ENCODE assay signal across 15 cellular contexts in genomic region chr2:221102896-221103688, GRCh38.
DNase-seq lines count a peak whose midpoint lies in the region; ATAC-seq and TF ChIP-seq lines count a peak whose summit lies in the region.
"Had no signal": no experiment of that assay in that cellular context is flagged by ENCODE, and none has a peak within 500 bp of the region (broad histone marks: within the 10 kb centered on the region; RNA-seq: fewer than 3 reads in every experiment).

No MANE protein-coding gene starts in this region.

- no peaks in the 10 kb centered on the region for H3K36me3 ChIP-seq in esophagus squamous epithelium
- H3K36me3 ChIP-seq: adrenal gland, stomach had no signal

- TF ChIP-seq CTCF in epithelial cell of esophagus (IDR thresholded peaks at IDR 0.05; ENCODE audit: insufficient read depth, low read depth, low read length, missing control alignments) (no peak), esophagus squamous epithelium (IDR thresholded peaks at IDR 0.05) (no peak)

- no peaks in the 10 kb centered on the region for H3K9me3 ChIP-seq in esophagus squamous epithelium
- H3K9me3 ChIP-seq: adrenal gland, stomach had no signal

- 58 to 78% methylated on average over 6 of the region's 6 CpGs for WGBS in esophagus squamous epithelium, 2 donors

- DNase-seq in EL = peak; percentile 15
- peak; percentile 59 for DNase-seq in epithelial cell of esophagus (ENCODE audit: low read depth)
- DNase-seq in epidermal melanocyte (ENCODE audit: insufficient read length, low spot score) = no peak
- no peak for DNase-seq in esophagus squamous epithelium (lab: John Stamatoyannopoulos, UW)
- DNase-seq in activated T-cell treated with anti-CD3 and anti-CD28 coated beads, Interleukin-2, amount 50 U/mL, for 48 hours = no peak
- DNase-seq in mesenteric fat pad (ENCODE audit: low spot score) = no peak
- DNase-seq: adrenal gland, foreskin fibroblast, MV-4-11, NCI-H446 treated with DMSO at 0.1 percent for 48 hours, retina, stomach had no signal

- ATAC-seq in GM21367 (IDR thresholded peaks at IDR 0.05; ENCODE audit: unreplicated experiment) (peak; percentile 70), HG03139 (IDR thresholded peaks at IDR 0.05; ENCODE audit: unreplicated experiment) (peak; percentile 62)

- no peak for TF ChIP-seq POLR2A in esophagus squamous epithelium (IDR thresholded peaks at IDR 0.05)

- intact Hi-C loops in esophagus squamous epithelium (cut with DNase I) = no loop called here

- peaks cover 0 to 83% (median 0%) of the 10 kb centered on the region in 4 donors for H3K27me3 ChIP-seq in esophagus squamous epithelium
- H3K27me3 ChIP-seq: adrenal gland, stomach had no signal

- no peak overlapping the region for H3K4me3 ChIP-seq in epithelial cell of esophagus (ENCODE audit: low read length)
- no peak overlapping the region for H3K4me3 ChIP-seq in esophagus squamous epithelium
- H3K4me3 ChIP-seq: adrenal gland, stomach had no signal

- no peak overlapping the region for H3K27ac ChIP-seq in esophagus squamous epithelium
- H3K27ac ChIP-seq: adrenal gland, C4-2B, stomach had no signal

- peaks cover 0 to 15% (median 10%) of the 10 kb centered on the region in 3 donors for H3K4me1 ChIP-seq in esophagus squamous epithelium

Comparison
In these comparisons a context has a peak if more than half of its experiments do, and no peak if none do; other contexts are left out.
1. DNase-seq: peak in EL (single experiment) and epithelial cell of esophagus (single experiment); none in epidermal melanocyte (single experiment), esophagus squamous epithelium (single experiment), activated T-cell treated with anti-CD3 and anti-CD28 coated beads, Interleukin-2, amount 50 U/mL, for 48 hours (0 of 2) and mesenteric fat pad (single experiment).